Comparison of ENCODE assay signal across 16 cellular contexts in genomic region chr2:238502956-238503791, GRCh38.
"Had no signal": no experiment of that assay in that cellular context is flagged by ENCODE, and none has a peak within 500 bp of the region (broad histone marks: within the 10 kb centered on the region; RNA-seq: fewer than 3 reads in every experiment).

No MANE protein-coding gene starts in this region.

- H3K4me3 Mint-ChIP-seq: activated B cell treated with CpG ODN at 0.5 μM for 24 hours; activated CD4-positive, alpha-beta T cell treated with anti-CD3 and anti-CD28 coated beads, Interleukin-2, amount 10 ng/mL, durations not matched to agents 24 days and 14 days; activated CD8-positive, alpha-beta T cell treated with anti-CD3 and anti-CD28 coated beads, Interleukin-2, amount 10 ng/mL, durations not matched to agents 7 days and 5 days; activated T-helper 17 cell treated with anti-CD3 and anti-CD28 coated beads, Interleukin-2, amount 50 U/mL, for 72 hours had no signal

- H3K27me3 Mint-ChIP-seq: activated T-helper 17 cell treated with anti-CD3 and anti-CD28 coated beads, Interleukin-2, amount 50 U/mL, for 72 hours had no signal

- H3K9me3 Mint-ChIP-seq: activated B cell treated with CpG ODN at 0.5 μM for 24 hours; activated CD4-positive, alpha-beta T cell treated with anti-CD3 and anti-CD28 coated beads, Interleukin-2, amount 10 ng/mL, durations not matched to agents 24 days and 14 days; activated T-helper 17 cell treated with anti-CD3 and anti-CD28 coated beads, Interleukin-2, amount 50 U/mL, for 72 hours; naive thymus-derived CD4-positive, alpha-beta T cell had no signal

- H3K4me3 ChIP-seq: cardiac muscle cell, left lung, mucosa of descending colon, psoas muscle, right lobe of liver, stomach, thoracic aorta, uterus had no signal

- H3K27ac Mint-ChIP-seq: activated B cell treated with CpG ODN at 0.5 μM for 24 hours; activated CD8-positive, alpha-beta T cell treated with anti-CD3 and anti-CD28 coated beads, Interleukin-2, amount 10 ng/mL, durations not matched to agents 7 days and 5 days; activated T-helper 17 cell treated with anti-CD3 and anti-CD28 coated beads, Interleukin-2, amount 50 U/mL, for 72 hours; naive thymus-derived CD4-positive, alpha-beta T cell had no signal

- H3K4me1 ChIP-seq: left lung, psoas muscle, right lobe of liver, stomach, uterus had no signal

- DNase-seq: activated B cell treated with CpG ODN at 0.5 μM for 24 hours; activated CD4-positive, alpha-beta T cell treated with anti-CD3 and anti-CD28 coated beads, Interleukin-2, amount 10 ng/mL, durations not matched to agents 24 days and 14 days; activated CD8-positive, alpha-beta T cell treated with anti-CD3 and anti-CD28 coated beads, Interleukin-2, amount 10 ng/mL, durations not matched to agents 7 days and 5 days; activated naive CD4-positive, alpha-beta T cell treated with anti-CD3 and anti-CD28 coated beads, Interleukin-2, amount 50 U/mL, for 16 hours; activated T-cell treated with anti-CD3 and anti-CD28 coated beads for 4 hours; mucosa of descending colon; nucleus accumbens; psoas muscle; stomach had no signal

- H3K9me3 ChIP-seq: left lung, mucosa of descending colon, psoas muscle, right lobe of liver, stomach, thoracic aorta, uterus had no signal

- H3K4me1 Mint-ChIP-seq: activated B cell treated with CpG ODN at 0.5 μM for 24 hours; activated CD4-positive, alpha-beta T cell treated with anti-CD3 and anti-CD28 coated beads, Interleukin-2, amount 10 ng/mL, durations not matched to agents 24 days and 14 days; activated T-helper 17 cell treated with anti-CD3 and anti-CD28 coated beads, Interleukin-2, amount 50 U/mL, for 72 hours had no signal

- H3K36me3 ChIP-seq: cardiac muscle cell, left lung, right lobe of liver, stomach, thoracic aorta, uterus had no signal

- H3K27ac ChIP-seq: cardiac muscle cell, left lung, psoas muscle, right lobe of liver, stomach, thoracic aorta, uterus had no signal

- H3K27me3 ChIP-seq: cardiac muscle cell, left lung, right lobe of liver, uterus had no signal
